Comparison of ENCODE assay signal across 15 cellular contexts in the genomic region with DNA sequence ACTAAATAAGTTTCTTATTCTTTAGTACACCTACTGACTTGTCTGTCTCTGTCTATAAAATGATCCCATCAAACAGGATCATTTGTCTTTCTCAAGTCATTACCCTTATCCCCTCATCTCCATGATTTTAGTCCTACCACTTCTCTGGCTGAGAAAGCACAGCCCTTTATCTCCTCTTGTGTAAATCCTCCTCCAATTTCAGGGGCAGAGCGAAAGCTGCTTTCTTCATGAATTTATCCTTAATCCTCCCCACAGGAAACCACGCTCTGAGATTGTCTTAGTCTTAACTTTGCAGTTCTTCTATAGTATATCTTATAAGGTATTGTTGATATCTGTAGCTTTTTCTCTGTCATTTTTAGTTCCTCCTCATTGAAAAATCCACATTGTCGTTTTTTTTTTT.
DNase-seq lines count a peak whose midpoint lies in the region; TF ChIP-seq lines count a peak whose summit lies in the region.
"Had no signal": no experiment of that assay in that cellular context is flagged by ENCODE, and none has a peak within 500 bp of the region (broad histone marks: within the 10 kb centered on the region; RNA-seq: fewer than 3 reads in every experiment).

No MANE protein-coding gene starts in this region.

- no peak overlapping the region for H3K4me3 Mint-ChIP-seq in neural progenitor cell
- H3K4me3 Mint-ChIP-seq: B cell; CD4-positive, alpha-beta memory T cell; H9 had no signal

- no peak overlapping the region for H3K4me3 ChIP-seq in A673 (ENCODE audit: low read depth, low read length, poor library complexity, severe bottlenecking)
- H3K4me3 ChIP-seq in neural progenitor cell, result no peak overlapping the region

- peak; percentile 61 for DNase-seq in A673 (ENCODE audit: low spot score)
- peak; percentile 85 for DNase-seq in NCI-H82 (lab: John Stamatoyannopoulos, UW)
- DNase-seq in amniotic epithelial cell (ENCODE audit: low read depth), result peak; percentile 36
- peak; percentile 61 for DNase-seq in neural progenitor cell (ENCODE audit: low spot score)
- DNase-seq in NCI-H2107 treated with DMSO at 0.1 percent for 48 hours (lab: John Stamatoyannopoulos, UW; ENCODE audit: unreplicated experiment), result no peak
- no peak for DNase-seq in NCI-H69 (lab: John Stamatoyannopoulos, UW)
- no peak for DNase-seq in central memory CD4-positive, alpha-beta T cell
- DNase-seq: CD4-positive, alpha-beta memory T cell; DND-41; GDM1; GOT3; H9; IMR-90 had no signal

- peak overlapping the region; percentile 7 for H3K4me2 ChIP-seq in neural progenitor cell

- H3K27ac ChIP-seq in A673 (ENCODE audit: low read depth, low read length, poor library complexity, severe bottlenecking), result no peak overlapping the region
- H3K27ac ChIP-seq in neural progenitor cell, result no peak overlapping the region
- H3K27ac ChIP-seq: C4-2B had no signal

- H3K27me3 ChIP-seq in A673 (replicated peaks; ENCODE audit: insufficient read depth, low read depth, low read length, poor library complexity) (no peaks in the 10 kb centered on the region), neural progenitor cell (no peaks in the 10 kb centered on the region)

- H4K20me1 ChIP-seq in neural progenitor cell (ENCODE audit: low read depth), result no peaks in the 10 kb centered on the region

- H3K9me3 ChIP-seq in A673 (ENCODE audit: low read depth, low read length, poor library complexity, severe bottlenecking), result no peaks in the 10 kb centered on the region
- no peaks in the 10 kb centered on the region for H3K9me3 ChIP-seq in neural progenitor cell (ENCODE audit: low read depth)

- no peaks in the 10 kb centered on the region for H3F3A ChIP-seq in neural progenitor cell (ENCODE audit: low read depth)

- H3K79me2 ChIP-seq in neural progenitor cell (ENCODE audit: low read depth), result no peaks in the 10 kb centered on the region

- no peaks in the 10 kb centered on the region for H3K36me3 Mint-ChIP-seq in neural progenitor cell
- H3K36me3 Mint-ChIP-seq: CD4-positive, alpha-beta memory T cell had no signal

- H3K36me3 ChIP-seq in A673 (ENCODE audit: insufficient read depth, low read length, poor library complexity, severe bottlenecking), result no peaks in the 10 kb centered on the region
- no peaks in the 10 kb centered on the region for H3K36me3 ChIP-seq in neural progenitor cell

- TF ChIP-seq CTCF in A673 (conservative IDR thresholded peaks at IDR 0.05; ENCODE audit: low read depth, low read length) (no peak), neural progenitor cell (IDR thresholded peaks at IDR 0.05) (no peak)

- intact Hi-C loops in A673 (cut with micrococcal nuclease; ENCODE audit: unreplicated experiment), result no loop called here

- H3K9me3 Mint-ChIP-seq in neural progenitor cell, result no peaks in the 10 kb centered on the region
- H3K9me3 Mint-ChIP-seq: H9 had no signal

- CTCF ChIA-PET in A673 (lab: Charles Lee), result no interaction called here

- no peak overlapping the region for H3K9ac ChIP-seq in neural progenitor cell

- peak overlapping the region; percentile 40 for H3K27ac Mint-ChIP-seq in neural progenitor cell
- H3K27ac Mint-ChIP-seq: B cell; CD4-positive, alpha-beta memory T cell had no signal

- H3K4me1 Mint-ChIP-seq in neural progenitor cell, result peaks cover 25% of the 10 kb centered on the region
- H3K4me1 Mint-ChIP-seq: B cell; CD4-positive, alpha-beta memory T cell had no signal

- no TSS peak for BruUV-seq in A673 (replicated peaks; lab: Mats Ljungman, UMichigan)

- H3K4me1 ChIP-seq in A673 (ENCODE audit: insufficient read depth, low read length, poor library complexity, severe bottlenecking), result peaks cover 11% of the 10 kb centered on the region
- H3K4me1 ChIP-seq in neural progenitor cell, result peaks cover 12% of the 10 kb centered on the region

- H2AFZ ChIP-seq in neural progenitor cell (replicated peaks), result no peak overlapping the region

- H3K27me3 Mint-ChIP-seq in neural progenitor cell (ENCODE audit: insufficient read depth, low read depth), result peaks cover 2% of the 10 kb centered on the region
- H3K27me3 Mint-ChIP-seq: B cell; CD4-positive, alpha-beta memory T cell had no signal

- POLR2A ChIA-PET in A673 (lab: Charles Lee; ENCODE audit: low non-redundant PET), result no interaction called here

Comparison
In these comparisons a context has a peak if more than half of its experiments do, and no peak if none do; other contexts are left out.
1. DNase-seq: peak in A673 (single experiment), NCI-H82 (single experiment), amniotic epithelial cell (single experiment) and neural progenitor cell (single experiment); none in NCI-H2107 treated with DMSO at 0.1 percent for 48 hours (single experiment), NCI-H69 (single experiment) and central memory CD4-positive, alpha-beta T cell (single experiment).